20 cellular contexts compared by ENCODE assay signal in the genomic region with DNA sequence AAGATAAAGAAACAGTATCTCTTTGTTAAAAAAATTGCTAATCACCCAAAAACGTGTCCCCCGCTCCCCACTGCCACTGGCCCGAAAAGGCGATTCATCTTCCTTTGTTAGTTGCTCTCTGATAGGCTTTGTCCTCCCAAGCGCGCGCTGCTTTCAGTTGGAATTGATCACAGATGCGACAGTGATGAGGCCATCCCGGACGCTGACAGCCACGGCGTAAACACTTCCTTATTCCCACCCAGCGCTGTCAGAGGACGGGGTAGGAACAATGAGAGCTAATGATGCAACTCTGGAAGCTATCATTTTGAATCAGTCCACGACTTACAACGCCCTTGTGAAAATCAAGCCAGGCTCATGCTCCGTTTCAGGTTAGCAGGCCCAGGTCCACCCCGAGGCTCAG. TPM values are rescaled to one million over a fixed set of nuclear protein-coding genes. Genes with fewer than 3 reads are reported as not detected.
"Had no signal": no experiment of that assay in that cellular context is flagged by ENCODE, and none has a peak within 500 bp of the region (broad histone marks: within the 10 kb centered on the region; RNA-seq: fewer than 3 reads in every experiment).

No MANE protein-coding gene starts in this region.

- H3K27me3 Mint-ChIP-seq: activated naive CD8-positive, alpha-beta T cell had no signal

- H3K27ac Mint-ChIP-seq: activated CD4-positive, alpha-beta memory T cell treated with anti-CD3 and anti-CD28 coated beads, Interleukin-2, amount 10 ng/mL, durations not matched to agents 7 days and 5 days; activated naive CD8-positive, alpha-beta T cell; memory B cell; natural killer cell; WTC11 had no signal

- H3K27me3 ChIP-seq: body of pancreas, left lung, stomach had no signal

- ATAC-seq: activated T-cell treated with anti-CD3 and anti-CD28 coated beads, Interleukin-2, amount 50 U/mL, for 4 hours; body of pancreas; left lung; natural killer cell; WTC11 had no signal

- H3K27ac ChIP-seq: body of pancreas, coronary artery, left lung, stomach had no signal

- H3K36me3 Mint-ChIP-seq: activated naive CD8-positive, alpha-beta T cell; memory B cell; natural killer cell had no signal

- H3K4me3 Mint-ChIP-seq: activated CD4-positive, alpha-beta memory T cell treated with anti-CD3 and anti-CD28 coated beads, Interleukin-2, amount 10 ng/mL, durations not matched to agents 7 days and 5 days; activated naive CD8-positive, alpha-beta T cell; activated T-cell treated with anti-CD3 and anti-CD28 coated beads, Interleukin-2, amount 50 U/mL, for 4 hours; memory B cell; natural killer cell; WTC11 had no signal

- DNase-seq: activated CD4-positive, alpha-beta memory T cell treated with anti-CD3 and anti-CD28 coated beads, Interleukin-2, amount 10 ng/mL, durations not matched to agents 7 days and 5 days; activated CD4-positive, alpha-beta T cell treated with anti-CD3 and anti-CD28 coated beads for 4 hours; activated effector memory CD4-positive, alpha-beta T cell treated with Interleukin-2 at 50 U/mL for 16 hours; activated T-cell treated with anti-CD3 and anti-CD28 coated beads, Interleukin-2, amount 50 U/mL, for 4 hours; amniotic stem cell; body of pancreas; central memory CD4-positive, alpha-beta T cell; effector memory CD4-positive, alpha-beta T cell; left lung; natural killer cell; stimulated activated CD4-positive, alpha-beta T cell treated with anti-CD3 and anti-CD28 coated beads, Interleukin-1b, Interleukin-23, amount 100 ng/mL, for 48 hours; stomach; T-helper 2 cell had no signal

- H3K4me1 ChIP-seq: body of pancreas, left lung, stomach had no signal

- H3K4me3 ChIP-seq: body of pancreas, coronary artery, left lung, stomach had no signal

- H3K4me1 Mint-ChIP-seq: activated CD4-positive, alpha-beta memory T cell treated with anti-CD3 and anti-CD28 coated beads, Interleukin-2, amount 10 ng/mL, durations not matched to agents 7 days and 5 days; memory B cell; natural killer cell had no signal

- H3K9me3 Mint-ChIP-seq: activated CD4-positive, alpha-beta memory T cell treated with anti-CD3 and anti-CD28 coated beads, Interleukin-2, amount 10 ng/mL, durations not matched to agents 7 days and 5 days had no signal

- H3K9me3 ChIP-seq: body of pancreas, stomach had no signal

RNA-seq across cellular contexts. Expression of gene SOD3, which starts 21.4 kb away (rescaled TPM):
- total RNA-seq: activated CD4-positive, alpha-beta memory T cell treated with anti-CD3 and anti-CD28 coated beads, Interleukin-2, amount 10 ng/mL, durations not matched to agents 7 days and 5 days; frontal cortex; natural killer cell; pulmonary artery endothelial cell had no signal
- polyA plus RNA-seq: keratinocyte had no signal
